28 cellular contexts compared by ENCODE assay signal in the genomic region with DNA sequence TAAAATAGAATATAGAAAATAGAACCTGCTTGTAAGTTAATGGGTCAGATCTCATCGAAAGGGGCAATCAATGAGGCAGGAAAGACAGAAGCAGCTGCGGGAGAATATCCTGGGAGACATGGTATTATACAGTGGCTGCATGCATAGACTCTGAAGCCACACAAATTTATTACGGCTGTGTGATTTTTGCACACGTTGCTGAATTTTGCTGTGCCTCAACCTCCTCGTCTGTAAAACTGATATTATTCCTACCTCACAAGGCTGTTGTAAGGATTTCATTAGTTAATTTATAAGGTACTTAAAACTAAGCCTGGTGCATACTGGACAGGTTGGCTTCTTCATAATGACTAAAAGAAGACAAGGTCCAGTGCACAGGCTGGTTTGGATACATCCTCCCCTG. TPM values are rescaled to one million over a fixed set of nuclear protein-coding genes. Genes with fewer than 3 reads are reported as not detected.
"Had no signal": no experiment of that assay in that cellular context is flagged by ENCODE, and none has a peak within 500 bp of the region (broad histone marks: within the 10 kb centered on the region; RNA-seq: fewer than 3 reads in every experiment).

No MANE protein-coding gene starts in this region.

- H3K4me3 ChIP-seq: hepatocyte, lung, pancreas, prostate gland, skin epidermis, stomach, testis, thyroid gland, transverse colon, upper lobe of left lung, vagina had no signal

- H2AFZ ChIP-seq: hepatocyte had no signal

- H3K79me2 ChIP-seq: hepatocyte had no signal

- FAIRE-seq: pancreas had no signal

- H3K4me2 ChIP-seq: hepatocyte had no signal

- H3K4me1 ChIP-seq: pancreas, prostate gland, testis, thyroid gland, vagina had no signal

- ATAC-seq: left lobe of liver; naive thymus-derived CD4-positive, alpha-beta T cell; pancreas; sciatic nerve; stimulated activated naive B cell treated with anti-CD40 and anti-IgM and Interleukin-4, amounts not matched to agents 10 μg/mL and 1 μg/mL and 100 μg/mL, for 72 hours; stimulated activated naive CD8-positive, alpha-beta T cell treated with anti-CD3 and anti-CD28 coated beads, Interleukin-15, Interleukin-2, amounts not matched to agents 100 U/mL and 50 U/mL, for 24 hours had no signal

- DNase-seq: islet precursor cell; mesendoderm; naive thymus-derived CD4-positive, alpha-beta T cell; nucleus accumbens; pancreas; posterior cingulate gyrus; retina; stimulated activated CD4-positive, alpha-beta T cell treated with anti-CD3 and anti-CD28 coated beads, Interleukin-12 subunit alpha, Interleukin-12 subunit beta, amount 100 ng/mL, for 4 hours; stimulated activated CD4-positive, alpha-beta T cell treated with anti-CD3 and anti-CD28 coated beads, Interleukin-15, amount 100 ng/mL, for 24 hours; stimulated activated CD4-positive, alpha-beta T cell treated with anti-CD3 and anti-CD28 coated beads, Interleukin-2, amount 100 ng/mL, for 24 hours; stimulated activated CD4-positive, alpha-beta T cell treated with anti-CD3 and anti-CD28 coated beads, Interleukin-4, amount 100 ng/mL, for 1 hour; stimulated activated naive B cell treated with anti-CD40 and anti-IgM and Interleukin-4, amounts not matched to agents 10 μg/mL and 1 μg/mL and 100 μg/mL, for 72 hours; stimulated activated naive CD8-positive, alpha-beta T cell treated with anti-CD3 and anti-CD28 coated beads, Interleukin-15, Interleukin-2, amounts not matched to agents 100 U/mL and 50 U/mL, for 24 hours; stomach; testis; thyroid gland; transverse colon; upper lobe of left lung had no signal

- H3K4me3 Mint-ChIP-seq: mesothelial cell of epicardium; naive thymus-derived CD4-positive, alpha-beta T cell; nephron; neural crest cell; stimulated activated naive B cell treated with anti-CD40 and anti-IgM and Interleukin-4, amounts not matched to agents 10 μg/mL and 1 μg/mL and 100 μg/mL, for 72 hours had no signal

- H3K36me3 ChIP-seq: pancreas, prostate gland, thyroid gland, transverse colon, upper lobe of left lung had no signal

- H3K9me3 ChIP-seq: pancreas, prostate gland, stomach, testis, thyroid gland, transverse colon, upper lobe of left lung, vagina had no signal

- H3K9me3 Mint-ChIP-seq: mesothelial cell of epicardium; naive thymus-derived CD4-positive, alpha-beta T cell; nephron; neural crest cell; stimulated activated naive B cell treated with anti-CD40 and anti-IgM and Interleukin-4, amounts not matched to agents 10 μg/mL and 1 μg/mL and 100 μg/mL, for 72 hours had no signal

- H3K27me3 ChIP-seq: hepatocyte, pancreas, stomach, testis, thyroid gland, transverse colon, upper lobe of left lung, vagina had no signal

- H3K36me3 Mint-ChIP-seq: mesothelial cell of epicardium; naive thymus-derived CD4-positive, alpha-beta T cell; stimulated activated naive B cell treated with anti-CD40 and anti-IgM and Interleukin-4, amounts not matched to agents 10 μg/mL and 1 μg/mL and 100 μg/mL, for 72 hours had no signal

- H3K27ac ChIP-seq: hepatocyte, pancreas, prostate gland, upper lobe of left lung, vagina had no signal

- H3K27ac Mint-ChIP-seq: mesothelial cell of epicardium; naive thymus-derived CD4-positive, alpha-beta T cell; nephron; stimulated activated naive B cell treated with anti-CD40 and anti-IgM and Interleukin-4, amounts not matched to agents 10 μg/mL and 1 μg/mL and 100 μg/mL, for 72 hours had no signal

- H3K4me1 Mint-ChIP-seq: mesothelial cell of epicardium; neural crest cell; stimulated activated naive B cell treated with anti-CD40 and anti-IgM and Interleukin-4, amounts not matched to agents 10 μg/mL and 1 μg/mL and 100 μg/mL, for 72 hours had no signal

RNA-seq across cellular contexts. Expression of gene ARMH4, which starts 52.3 kb away (rescaled TPM):
- total RNA-seq: naive thymus-derived CD4-positive, alpha-beta T cell had no signal
